In genomic region chr7:123770378-123770777, GRCh38 we compare ENCODE assay signal across 8 cellular contexts. TPM values are rescaled to one million over a fixed set of nuclear protein-coding genes. Genes with fewer than 3 reads are reported as not detected.
DNase-seq lines count a peak whose midpoint lies in the region; ATAC-seq and TF ChIP-seq lines count a peak whose summit lies in the region.

No MANE protein-coding gene starts in this region.

- peaks cover 0 to 2% (median 0%) of the 10 kb centered on the region in 7 donors for H3K9me3 Mint-ChIP-seq in CD14-positive monocyte
- H3K9me3 Mint-ChIP-seq in activated naive CD8-positive, alpha-beta T cell treated with anti-CD3 and anti-CD28 coated beads, Interleukin-2, amount 50 U/mL, for 24 hours: no peaks in the 10 kb centered on the region
- H3K9me3 Mint-ChIP-seq in stimulated activated effector memory CD8-positive, alpha-beta T cell treated with anti-CD3 and anti-CD28 coated beads, Interleukin-12 subunit alpha, Interleukin-12 subunit beta, amount 100 ng/mL, for 72 hours: no peaks in the 10 kb centered on the region

- H3K27me3 Mint-ChIP-seq in CD14-positive monocyte (ENCODE audit: low read depth in 3 of 3): peaks cover 0 to 5% (median 4%) of the 10 kb centered on the region in 3 donors
- peaks cover 16% of the 10 kb centered on the region for H3K27me3 Mint-ChIP-seq in activated naive CD8-positive, alpha-beta T cell treated with anti-CD3 and anti-CD28 coated beads, Interleukin-2, amount 50 U/mL, for 24 hours

- intact Hi-C loops in CD14-positive monocyte (cut with micrococcal nuclease): no loop called here

- TF ChIP-seq CTCF in CD14-positive monocyte (IDR thresholded peaks at IDR 0.05): no peak

- H3K4me1 Mint-ChIP-seq in CD14-positive monocyte: peaks cover 28% of the 10 kb centered on the region
- H3K4me1 Mint-ChIP-seq in activated naive CD8-positive, alpha-beta T cell treated with anti-CD3 and anti-CD28 coated beads, Interleukin-2, amount 50 U/mL, for 24 hours: peaks cover 7% of the 10 kb centered on the region
- peaks cover 23% of the 10 kb centered on the region for H3K4me1 Mint-ChIP-seq in stimulated activated effector memory CD8-positive, alpha-beta T cell treated with anti-CD3 and anti-CD28 coated beads, Interleukin-12 subunit alpha, Interleukin-12 subunit beta, amount 100 ng/mL, for 72 hours

- H3K4me3 Mint-ChIP-seq in CD14-positive monocyte: peak overlapping the region; percentile 65 to 86
- H3K4me3 Mint-ChIP-seq in activated naive CD8-positive, alpha-beta T cell treated with anti-CD3 and anti-CD28 coated beads, Interleukin-2, amount 50 U/mL, for 24 hours: no peak overlapping the region
- H3K4me3 Mint-ChIP-seq in stimulated activated effector memory CD8-positive, alpha-beta T cell treated with anti-CD3 and anti-CD28 coated beads, Interleukin-12 subunit alpha, Interleukin-12 subunit beta, amount 100 ng/mL, for 72 hours: peak overlapping the region; percentile 35

- H3K36me3 Mint-ChIP-seq in CD14-positive monocyte: no peaks in the 10 kb centered on the region
- H3K36me3 Mint-ChIP-seq in activated naive CD8-positive, alpha-beta T cell treated with anti-CD3 and anti-CD28 coated beads, Interleukin-2, amount 50 U/mL, for 24 hours (ENCODE audit: low read depth): peaks cover 2% of the 10 kb centered on the region
- no peaks in the 10 kb centered on the region for H3K36me3 Mint-ChIP-seq in stimulated activated effector memory CD8-positive, alpha-beta T cell treated with anti-CD3 and anti-CD28 coated beads, Interleukin-12 subunit alpha, Interleukin-12 subunit beta, amount 100 ng/mL, for 72 hours

- DNase-seq in CD14-positive monocyte (ENCODE audit: low spot score) (peak; percentile 70), NCI-H146 treated with DMSO at 0.1 percent for 48 hours (lab: John Stamatoyannopoulos, UW; ENCODE audit: unreplicated experiment) (no peak), D341Med (ENCODE audit: low spot score) (no peak), medulla oblongata (ENCODE audit: extremely low spot score) (no peak)
- DNase-seq in activated naive CD8-positive, alpha-beta T cell treated with anti-CD3 and anti-CD28 coated beads, Interleukin-2, amount 50 U/mL, for 24 hours: no peak
- DNase-seq in stimulated activated effector memory CD8-positive, alpha-beta T cell treated with anti-CD3 and anti-CD28 coated beads, Interleukin-12 subunit alpha, Interleukin-12 subunit beta, amount 100 ng/mL, for 72 hours (ENCODE audit: low spot score in 2 of 2): peak in 1 of 2 donors; percentile 64

- H3K27ac Mint-ChIP-seq in CD14-positive monocyte: peak overlapping the region; percentile 83 to 95 (median 88)
- no peak overlapping the region for H3K27ac Mint-ChIP-seq in activated naive CD8-positive, alpha-beta T cell treated with anti-CD3 and anti-CD28 coated beads, Interleukin-2, amount 50 U/mL, for 24 hours
- no peak overlapping the region for H3K27ac Mint-ChIP-seq in stimulated activated effector memory CD8-positive, alpha-beta T cell treated with anti-CD3 and anti-CD28 coated beads, Interleukin-12 subunit alpha, Interleukin-12 subunit beta, amount 100 ng/mL, for 72 hours

- peak; percentile 97 for ATAC-seq in GM19463 (IDR thresholded peaks at IDR 0.05; ENCODE audit: unreplicated experiment)
- peak; percentile 80 for ATAC-seq in HG03439 (IDR thresholded peaks at IDR 0.05; ENCODE audit: unreplicated experiment)
- ATAC-seq in activated naive CD8-positive, alpha-beta T cell treated with anti-CD3 and anti-CD28 coated beads, Interleukin-2, amount 50 U/mL, for 24 hours: peak; percentile 98
- peak; percentile 100 for ATAC-seq in stimulated activated effector memory CD8-positive, alpha-beta T cell treated with anti-CD3 and anti-CD28 coated beads, Interleukin-12 subunit alpha, Interleukin-12 subunit beta, amount 100 ng/mL, for 72 hours

RNA-seq across cellular contexts. Expression of gene WASL, which starts 21.6 kb away (rescaled TPM):
- polyA plus RNA-seq in CD14-positive monocyte: 1 to 10 TPM; 1.6 to 2.1 TPM

Comparison
In these comparisons a context has a peak if more than half of its experiments do, and no peak if none do; other contexts are left out.
1. H3K27ac Mint-ChIP-seq: peak in CD14-positive monocyte (7 of 7); none in activated naive CD8-positive, alpha-beta T cell treated with anti-CD3 and anti-CD28 coated beads, Interleukin-2, amount 50 U/mL, for 24 hours (single experiment) and stimulated activated effector memory CD8-positive, alpha-beta T cell treated with anti-CD3 and anti-CD28 coated beads, Interleukin-12 subunit alpha, Interleukin-12 subunit beta, amount 100 ng/mL, for 72 hours (single experiment).
2. Peak in every context shown above with its lines, with median percentiles within 50 percentile points of each other: ATAC-seq.